1 cellular context compared by ENCODE assay signal in the genomic region with DNA sequence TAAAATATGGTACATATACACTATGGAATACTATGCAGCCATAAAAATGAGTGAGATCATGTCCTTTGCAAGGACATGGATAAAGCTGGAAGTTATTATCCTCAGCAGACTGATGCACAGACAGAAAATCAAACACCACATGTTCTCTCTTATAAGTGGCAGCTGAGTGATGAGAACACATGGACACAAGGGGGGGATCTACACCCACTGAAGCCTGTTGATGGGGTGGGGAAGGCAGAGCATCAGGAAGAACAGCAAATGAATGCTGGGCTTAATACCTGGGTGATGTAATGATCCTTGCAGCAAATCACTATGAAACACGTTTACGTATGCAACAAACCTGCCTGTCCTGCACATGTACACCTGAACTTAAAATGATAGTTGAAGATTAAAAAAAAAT.
TF ChIP-seq lines count a peak whose summit lies in the region.

No MANE protein-coding gene starts in this region.

TF ChIP-seq in liver, 16 proteins besides CTCF, POLR2A, EP300 and RAD21 (continued from another document):
- TF ChIP-seq, protein P1, sequence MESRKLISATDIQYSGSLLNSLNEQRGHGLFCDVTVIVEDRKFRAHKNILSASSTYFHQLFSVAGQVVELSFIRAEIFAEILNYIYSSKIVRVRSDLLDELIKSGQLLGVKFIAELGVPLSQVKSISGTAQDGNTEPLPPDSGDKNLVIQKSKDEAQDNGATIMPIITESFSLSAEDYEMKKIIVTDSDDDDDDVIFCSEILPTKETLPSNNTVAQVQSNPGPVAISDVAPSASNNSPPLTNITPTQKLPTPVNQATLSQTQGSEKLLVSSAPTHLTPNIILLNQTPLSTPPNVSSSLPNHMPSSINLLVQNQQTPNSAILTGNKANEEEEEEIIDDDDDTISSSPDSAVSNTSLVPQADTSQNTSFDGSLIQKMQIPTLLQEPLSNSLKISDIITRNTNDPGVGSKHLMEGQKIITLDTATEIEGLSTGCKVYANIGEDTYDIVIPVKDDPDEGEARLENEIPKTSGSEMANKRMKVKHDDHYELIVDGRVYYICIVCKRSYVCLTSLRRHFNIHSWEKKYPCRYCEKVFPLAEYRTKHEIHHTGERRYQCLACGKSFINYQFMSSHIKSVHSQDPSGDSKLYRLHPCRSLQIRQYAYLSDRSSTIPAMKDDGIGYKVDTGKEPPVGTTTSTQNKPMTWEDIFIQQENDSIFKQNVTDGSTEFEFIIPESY (IDR thresholded peaks at IDR 0.05) = no peak
